In the genomic region with DNA sequence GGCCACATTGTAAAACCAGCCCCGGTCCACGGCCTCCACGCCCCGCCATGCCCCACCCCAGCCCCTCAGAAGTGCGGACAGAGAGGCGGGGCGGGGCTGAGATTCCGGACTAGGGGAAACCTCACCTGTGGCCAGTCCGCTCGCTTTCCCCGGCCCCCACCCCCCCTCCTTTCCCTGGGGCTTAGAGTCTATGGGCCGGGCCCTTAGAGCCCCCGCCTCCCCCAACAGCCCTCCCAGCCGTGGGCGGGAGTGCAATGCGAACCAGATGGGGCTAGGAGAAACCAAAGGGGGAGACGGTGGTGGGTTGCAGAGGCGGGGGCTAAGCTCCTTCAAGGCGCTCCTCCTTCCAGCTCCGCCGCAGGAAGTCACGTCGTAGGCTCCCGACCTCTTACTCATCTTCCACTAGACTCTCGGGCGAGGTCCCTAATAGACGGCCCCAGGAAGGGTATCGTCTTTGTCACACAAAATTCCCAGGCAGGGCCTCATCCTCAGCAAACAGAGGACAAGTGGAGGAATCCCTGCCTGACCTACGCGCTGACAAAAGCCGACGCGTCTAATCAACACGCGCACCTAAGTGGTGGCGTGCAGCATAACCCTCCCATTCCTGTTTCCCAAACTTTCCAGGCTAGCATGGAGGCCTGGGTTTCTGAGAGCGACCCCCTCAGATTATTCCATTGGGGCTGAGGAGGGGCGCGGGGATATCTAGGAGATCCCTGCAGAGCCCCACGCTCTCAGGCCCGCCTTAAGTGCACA, we compare ENCODE assay signal across 1 cellular context.
TF ChIP-seq lines count a peak whose summit lies in the region.

No MANE protein-coding gene starts in this region.

TF ChIP-seq in GM12878, 131 proteins besides CTCF, POLR2A, EP300 and RAD21 (continues in another document):
- TF ChIP-seq, protein P1, sequence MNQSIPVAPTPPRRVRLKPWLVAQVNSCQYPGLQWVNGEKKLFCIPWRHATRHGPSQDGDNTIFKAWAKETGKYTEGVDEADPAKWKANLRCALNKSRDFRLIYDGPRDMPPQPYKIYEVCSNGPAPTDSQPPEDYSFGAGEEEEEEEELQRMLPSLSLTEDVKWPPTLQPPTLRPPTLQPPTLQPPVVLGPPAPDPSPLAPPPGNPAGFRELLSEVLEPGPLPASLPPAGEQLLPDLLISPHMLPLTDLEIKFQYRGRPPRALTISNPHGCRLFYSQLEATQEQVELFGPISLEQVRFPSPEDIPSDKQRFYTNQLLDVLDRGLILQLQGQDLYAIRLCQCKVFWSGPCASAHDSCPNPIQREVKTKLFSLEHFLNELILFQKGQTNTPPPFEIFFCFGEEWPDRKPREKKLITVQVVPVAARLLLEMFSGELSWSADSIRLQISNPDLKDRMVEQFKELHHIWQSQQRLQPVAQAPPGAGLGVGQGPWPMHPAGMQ (IDR thresholded peaks at IDR 0.05; ENCODE audit: borderline replicate concordance) = no peak
- TF ChIP-seq EZH2 (IDR thresholded peaks at IDR 0.05; ENCODE audit: borderline replicate concordance, control insufficient read depth, low read depth, low read length) = no peak
- TF ChIP-seq KDM1A (IDR thresholded peaks at IDR 0.05; ENCODE audit: borderline replicate concordance) = no peak
- no peak for TF ChIP-seq ZNF622 (IDR thresholded peaks at IDR 0.05)
- no peak for TF ChIP-seq SUPT20H (IDR thresholded peaks at IDR 0.05; ENCODE audit: borderline replicate concordance, control insufficient read depth, low read depth, low read length)
- no peak for TF ChIP-seq MYB (IDR thresholded peaks at IDR 0.05; ENCODE audit: borderline replicate concordance, low read depth, low read length)
- TF ChIP-seq, protein P2, sequence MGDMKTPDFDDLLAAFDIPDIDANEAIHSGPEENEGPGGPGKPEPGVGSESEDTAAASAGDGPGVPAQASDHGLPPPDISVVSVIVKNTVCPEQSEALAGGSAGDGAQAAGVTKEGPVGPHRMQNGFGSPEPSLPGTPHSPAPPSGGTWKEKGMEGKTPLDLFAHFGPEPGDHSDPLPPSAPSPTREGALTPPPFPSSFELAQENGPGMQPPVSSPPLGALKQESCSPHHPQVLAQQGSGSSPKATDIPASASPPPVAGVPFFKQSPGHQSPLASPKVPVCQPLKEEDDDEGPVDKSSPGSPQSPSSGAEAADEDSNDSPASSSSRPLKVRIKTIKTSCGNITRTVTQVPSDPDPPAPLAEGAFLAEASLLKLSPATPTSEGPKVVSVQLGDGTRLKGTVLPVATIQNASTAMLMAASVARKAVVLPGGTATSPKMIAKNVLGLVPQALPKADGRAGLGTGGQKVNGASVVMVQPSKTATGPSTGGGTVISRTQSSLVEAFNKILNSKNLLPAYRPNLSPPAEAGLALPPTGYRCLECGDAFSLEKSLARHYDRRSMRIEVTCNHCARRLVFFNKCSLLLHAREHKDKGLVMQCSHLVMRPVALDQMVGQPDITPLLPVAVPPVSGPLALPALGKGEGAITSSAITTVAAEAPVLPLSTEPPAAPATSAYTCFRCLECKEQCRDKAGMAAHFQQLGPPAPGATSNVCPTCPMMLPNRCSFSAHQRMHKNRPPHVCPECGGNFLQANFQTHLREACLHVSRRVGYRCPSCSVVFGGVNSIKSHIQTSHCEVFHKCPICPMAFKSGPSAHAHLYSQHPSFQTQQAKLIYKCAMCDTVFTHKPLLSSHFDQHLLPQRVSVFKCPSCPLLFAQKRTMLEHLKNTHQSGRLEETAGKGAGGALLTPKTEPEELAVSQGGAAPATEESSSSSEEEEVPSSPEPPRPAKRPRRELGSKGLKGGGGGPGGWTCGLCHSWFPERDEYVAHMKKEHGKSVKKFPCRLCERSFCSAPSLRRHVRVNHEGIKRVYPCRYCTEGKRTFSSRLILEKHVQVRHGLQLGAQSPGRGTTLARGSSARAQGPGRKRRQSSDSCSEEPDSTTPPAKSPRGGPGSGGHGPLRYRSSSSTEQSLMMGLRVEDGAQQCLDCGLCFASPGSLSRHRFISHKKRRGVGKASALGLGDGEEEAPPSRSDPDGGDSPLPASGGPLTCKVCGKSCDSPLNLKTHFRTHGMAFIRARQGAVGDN (IDR thresholded peaks at IDR 0.05) = no peak
- TF ChIP-seq, protein P3, sequence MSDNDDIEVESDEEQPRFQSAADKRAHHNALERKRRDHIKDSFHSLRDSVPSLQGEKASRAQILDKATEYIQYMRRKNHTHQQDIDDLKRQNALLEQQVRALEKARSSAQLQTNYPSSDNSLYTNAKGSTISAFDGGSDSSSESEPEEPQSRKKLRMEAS (IDR thresholded peaks at IDR 0.05; ENCODE audit: low read depth, low read length) = peak; percentile 19; the same call in 1 of the 2 replicates
- TF ChIP-seq ZNF207 (IDR thresholded peaks at IDR 0.05; ENCODE audit: borderline replicate concordance) = no peak; the same call in 1 of the 2 replicates
- no peak for TF ChIP-seq SMC3 (IDR thresholded peaks at IDR 0.05; ENCODE audit: borderline replicate concordance, low read length)
- TF ChIP-seq POU2F2 (IDR thresholded peaks at IDR 0.05; ENCODE audit: borderline replicate concordance, low read depth, low read length) = peak; percentile 5; the same call in 1 of the 3 replicates
- no peak for TF ChIP-seq PML (IDR thresholded peaks at IDR 0.05; ENCODE audit: low read length)
- TF ChIP-seq CREM (IDR thresholded peaks at IDR 0.05; ENCODE audit: low read depth) = 0 out of 2 replicates have a peak, but pooled peaks have one; percentile 26
- TF ChIP-seq, protein P4, sequence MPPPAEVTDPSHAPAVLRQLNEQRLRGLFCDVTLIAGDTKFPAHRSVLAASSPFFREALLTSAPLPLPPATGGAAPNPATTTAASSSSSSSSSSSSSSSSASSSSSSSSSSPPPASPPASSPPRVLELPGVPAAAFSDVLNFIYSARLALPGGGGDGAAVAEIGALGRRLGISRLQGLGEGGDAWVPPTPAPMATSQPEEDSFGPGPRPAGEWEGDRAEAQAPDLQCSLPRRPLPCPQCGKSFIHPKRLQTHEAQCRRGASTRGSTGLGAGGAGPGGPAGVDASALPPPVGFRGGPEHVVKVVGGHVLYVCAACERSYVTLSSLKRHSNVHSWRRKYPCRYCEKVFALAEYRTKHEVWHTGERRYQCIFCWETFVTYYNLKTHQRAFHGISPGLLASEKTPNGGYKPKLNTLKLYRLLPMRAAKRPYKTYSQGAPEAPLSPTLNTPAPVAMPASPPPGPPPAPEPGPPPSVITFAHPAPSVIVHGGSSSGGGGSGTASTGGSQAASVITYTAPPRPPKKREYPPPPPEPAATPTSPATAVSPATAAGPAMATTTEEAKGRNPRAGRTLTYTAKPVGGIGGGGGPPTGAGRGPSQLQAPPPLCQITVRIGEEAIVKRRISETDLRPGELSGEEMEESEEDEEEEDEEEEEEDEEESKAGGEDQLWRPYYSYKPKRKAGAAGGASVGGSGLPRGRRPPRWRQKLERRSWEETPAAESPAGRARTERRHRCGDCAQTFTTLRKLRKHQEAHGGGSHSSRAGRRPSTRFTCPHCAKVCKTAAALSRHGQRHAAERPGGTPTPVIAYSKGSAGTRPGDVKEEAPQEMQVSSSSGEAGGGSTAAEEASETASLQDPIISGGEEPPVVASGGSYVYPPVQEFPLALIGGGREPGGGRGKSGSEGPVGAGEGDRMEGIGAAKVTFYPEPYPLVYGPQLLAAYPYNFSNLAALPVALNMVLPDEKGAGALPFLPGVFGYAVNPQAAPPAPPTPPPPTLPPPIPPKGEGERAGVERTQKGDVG (CRISPR knock-in tag; IDR thresholded peaks at IDR 0.05) = no peak
- TF ChIP-seq, protein P5, sequence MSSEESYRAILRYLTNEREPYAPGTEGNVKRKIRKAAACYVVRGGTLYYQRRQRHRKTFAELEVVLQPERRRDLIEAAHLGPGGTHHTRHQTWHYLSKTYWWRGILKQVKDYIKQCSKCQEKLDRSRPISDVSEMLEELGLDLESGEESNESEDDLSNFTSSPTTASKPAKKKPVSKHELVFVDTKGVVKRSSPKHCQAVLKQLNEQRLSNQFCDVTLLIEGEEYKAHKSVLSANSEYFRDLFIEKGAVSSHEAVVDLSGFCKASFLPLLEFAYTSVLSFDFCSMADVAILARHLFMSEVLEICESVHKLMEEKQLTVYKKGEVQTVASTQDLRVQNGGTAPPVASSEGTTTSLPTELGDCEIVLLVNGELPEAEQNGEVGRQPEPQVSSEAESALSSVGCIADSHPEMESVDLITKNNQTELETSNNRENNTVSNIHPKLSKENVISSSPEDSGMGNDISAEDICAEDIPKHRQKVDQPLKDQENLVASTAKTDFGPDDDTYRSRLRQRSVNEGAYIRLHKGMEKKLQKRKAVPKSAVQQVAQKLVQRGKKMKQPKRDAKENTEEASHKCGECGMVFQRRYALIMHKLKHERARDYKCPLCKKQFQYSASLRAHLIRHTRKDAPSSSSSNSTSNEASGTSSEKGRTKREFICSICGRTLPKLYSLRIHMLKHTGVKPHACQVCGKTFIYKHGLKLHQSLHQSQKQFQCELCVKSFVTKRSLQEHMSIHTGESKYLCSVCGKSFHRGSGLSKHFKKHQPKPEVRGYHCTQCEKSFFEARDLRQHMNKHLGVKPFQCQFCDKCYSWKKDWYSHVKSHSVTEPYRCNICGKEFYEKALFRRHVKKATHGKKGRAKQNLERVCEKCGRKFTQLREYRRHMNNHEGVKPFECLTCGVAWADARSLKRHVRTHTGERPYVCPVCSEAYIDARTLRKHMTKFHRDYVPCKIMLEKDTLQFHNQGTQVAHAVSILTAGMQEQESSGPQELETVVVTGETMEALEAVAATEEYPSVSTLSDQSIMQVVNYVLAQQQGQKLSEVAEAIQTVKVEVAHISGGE (CRISPR knock-in tag; IDR thresholded peaks at IDR 0.05) = no peak
- TF ChIP-seq CHD2 (IDR thresholded peaks at IDR 0.05; ENCODE audit: borderline replicate concordance, low read depth, low read length) = no peak
- TF ChIP-seq CBX5 (IDR thresholded peaks at IDR 0.05; ENCODE audit: low read depth) = no peak
- TF ChIP-seq NFIC (IDR thresholded peaks at IDR 0.05; ENCODE audit: low read depth, low read length) = no peak
- TF ChIP-seq BRCA1 (IDR thresholded peaks at IDR 0.05; ENCODE audit: low read depth, low read length) = no peak
- TF ChIP-seq MEF2B (IDR thresholded peaks at IDR 0.05; ENCODE audit: partially characterized antibody, poor library complexity, severe bottlenecking) = peak; percentile 73
- TF ChIP-seq, protein P6, sequence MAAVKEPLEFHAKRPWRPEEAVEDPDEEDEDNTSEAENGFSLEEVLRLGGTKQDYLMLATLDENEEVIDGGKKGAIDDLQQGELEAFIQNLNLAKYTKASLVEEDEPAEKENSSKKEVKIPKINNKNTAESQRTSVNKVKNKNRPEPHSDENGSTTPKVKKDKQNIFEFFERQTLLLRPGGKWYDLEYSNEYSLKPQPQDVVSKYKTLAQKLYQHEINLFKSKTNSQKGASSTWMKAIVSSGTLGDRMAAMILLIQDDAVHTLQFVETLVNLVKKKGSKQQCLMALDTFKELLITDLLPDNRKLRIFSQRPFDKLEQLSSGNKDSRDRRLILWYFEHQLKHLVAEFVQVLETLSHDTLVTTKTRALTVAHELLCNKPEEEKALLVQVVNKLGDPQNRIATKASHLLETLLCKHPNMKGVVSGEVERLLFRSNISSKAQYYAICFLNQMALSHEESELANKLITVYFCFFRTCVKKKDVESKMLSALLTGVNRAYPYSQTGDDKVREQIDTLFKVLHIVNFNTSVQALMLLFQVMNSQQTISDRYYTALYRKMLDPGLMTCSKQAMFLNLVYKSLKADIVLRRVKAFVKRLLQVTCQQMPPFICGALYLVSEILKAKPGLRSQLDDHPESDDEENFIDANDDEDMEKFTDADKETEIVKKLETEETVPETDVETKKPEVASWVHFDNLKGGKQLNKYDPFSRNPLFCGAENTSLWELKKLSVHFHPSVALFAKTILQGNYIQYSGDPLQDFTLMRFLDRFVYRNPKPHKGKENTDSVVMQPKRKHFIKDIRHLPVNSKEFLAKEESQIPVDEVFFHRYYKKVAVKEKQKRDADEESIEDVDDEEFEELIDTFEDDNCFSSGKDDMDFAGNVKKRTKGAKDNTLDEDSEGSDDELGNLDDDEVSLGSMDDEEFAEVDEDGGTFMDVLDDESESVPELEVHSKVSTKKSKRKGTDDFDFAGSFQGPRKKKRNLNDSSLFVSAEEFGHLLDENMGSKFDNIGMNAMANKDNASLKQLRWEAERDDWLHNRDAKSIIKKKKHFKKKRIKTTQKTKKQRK (IDR thresholded peaks at IDR 0.05; ENCODE audit: low read depth, low read length) = no peak
- TF ChIP-seq NBN (IDR thresholded peaks at IDR 0.05) = peak; percentile 51; the same call in 1 of the 2 replicates
- TF ChIP-seq LARP7 (IDR thresholded peaks at IDR 0.05) = peak; percentile 81
- no peak for TF ChIP-seq BCL11A (IDR thresholded peaks at IDR 0.05; ENCODE audit: low read depth, low read length)
- no peak for TF ChIP-seq TCF7 (IDR thresholded peaks at IDR 0.05; ENCODE audit: borderline replicate concordance)
- no peak for TF ChIP-seq RFX5 (IDR thresholded peaks at IDR 0.05; ENCODE audit: low read depth, low read length)
- TF ChIP-seq, protein P7, sequence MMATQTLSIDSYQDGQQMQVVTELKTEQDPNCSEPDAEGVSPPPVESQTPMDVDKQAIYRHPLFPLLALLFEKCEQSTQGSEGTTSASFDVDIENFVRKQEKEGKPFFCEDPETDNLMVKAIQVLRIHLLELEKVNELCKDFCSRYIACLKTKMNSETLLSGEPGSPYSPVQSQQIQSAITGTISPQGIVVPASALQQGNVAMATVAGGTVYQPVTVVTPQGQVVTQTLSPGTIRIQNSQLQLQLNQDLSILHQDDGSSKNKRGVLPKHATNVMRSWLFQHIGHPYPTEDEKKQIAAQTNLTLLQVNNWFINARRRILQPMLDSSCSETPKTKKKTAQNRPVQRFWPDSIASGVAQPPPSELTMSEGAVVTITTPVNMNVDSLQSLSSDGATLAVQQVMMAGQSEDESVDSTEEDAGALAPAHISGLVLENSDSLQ (IDR thresholded peaks at IDR 0.05) = peak; percentile 27; the same call in 1 of the 2 replicates
- no peak for TF ChIP-seq YY1 (IDR thresholded peaks at IDR 0.05; ENCODE audit: low read depth, low read length)
- TF ChIP-seq, protein P8, sequence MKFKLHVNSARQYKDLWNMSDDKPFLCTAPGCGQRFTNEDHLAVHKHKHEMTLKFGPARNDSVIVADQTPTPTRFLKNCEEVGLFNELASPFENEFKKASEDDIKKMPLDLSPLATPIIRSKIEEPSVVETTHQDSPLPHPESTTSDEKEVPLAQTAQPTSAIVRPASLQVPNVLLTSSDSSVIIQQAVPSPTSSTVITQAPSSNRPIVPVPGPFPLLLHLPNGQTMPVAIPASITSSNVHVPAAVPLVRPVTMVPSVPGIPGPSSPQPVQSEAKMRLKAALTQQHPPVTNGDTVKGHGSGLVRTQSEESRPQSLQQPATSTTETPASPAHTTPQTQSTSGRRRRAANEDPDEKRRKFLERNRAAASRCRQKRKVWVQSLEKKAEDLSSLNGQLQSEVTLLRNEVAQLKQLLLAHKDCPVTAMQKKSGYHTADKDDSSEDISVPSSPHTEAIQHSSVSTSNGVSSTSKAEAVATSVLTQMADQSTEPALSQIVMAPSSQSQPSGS (IDR thresholded peaks at IDR 0.05; ENCODE audit: low read length) = no peak
- no peak; the same call in 1 of the 2 replicates for TF ChIP-seq HCFC1 (IDR thresholded peaks at IDR 0.05; ENCODE audit: low read length)
- peak; percentile 3; the same call in 1 of the 2 replicates for TF ChIP-seq TAF1 (IDR thresholded peaks at IDR 0.05; ENCODE audit: borderline replicate concordance, low read depth, low read length)
- TF ChIP-seq SPI1 (IDR thresholded peaks at IDR 0.05; ENCODE audit: borderline replicate concordance, insufficient read depth, low read depth, low read length) = no peak
- TF ChIP-seq, protein P9, sequence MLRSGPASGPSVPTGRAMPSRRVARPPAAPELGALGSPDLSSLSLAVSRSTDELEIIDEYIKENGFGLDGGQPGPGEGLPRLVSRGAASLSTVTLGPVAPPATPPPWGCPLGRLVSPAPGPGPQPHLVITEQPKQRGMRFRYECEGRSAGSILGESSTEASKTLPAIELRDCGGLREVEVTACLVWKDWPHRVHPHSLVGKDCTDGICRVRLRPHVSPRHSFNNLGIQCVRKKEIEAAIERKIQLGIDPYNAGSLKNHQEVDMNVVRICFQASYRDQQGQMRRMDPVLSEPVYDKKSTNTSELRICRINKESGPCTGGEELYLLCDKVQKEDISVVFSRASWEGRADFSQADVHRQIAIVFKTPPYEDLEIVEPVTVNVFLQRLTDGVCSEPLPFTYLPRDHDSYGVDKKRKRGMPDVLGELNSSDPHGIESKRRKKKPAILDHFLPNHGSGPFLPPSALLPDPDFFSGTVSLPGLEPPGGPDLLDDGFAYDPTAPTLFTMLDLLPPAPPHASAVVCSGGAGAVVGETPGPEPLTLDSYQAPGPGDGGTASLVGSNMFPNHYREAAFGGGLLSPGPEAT (IDR thresholded peaks at IDR 0.05; ENCODE audit: low read depth) = peak; percentile 69
